In the genomic region with DNA sequence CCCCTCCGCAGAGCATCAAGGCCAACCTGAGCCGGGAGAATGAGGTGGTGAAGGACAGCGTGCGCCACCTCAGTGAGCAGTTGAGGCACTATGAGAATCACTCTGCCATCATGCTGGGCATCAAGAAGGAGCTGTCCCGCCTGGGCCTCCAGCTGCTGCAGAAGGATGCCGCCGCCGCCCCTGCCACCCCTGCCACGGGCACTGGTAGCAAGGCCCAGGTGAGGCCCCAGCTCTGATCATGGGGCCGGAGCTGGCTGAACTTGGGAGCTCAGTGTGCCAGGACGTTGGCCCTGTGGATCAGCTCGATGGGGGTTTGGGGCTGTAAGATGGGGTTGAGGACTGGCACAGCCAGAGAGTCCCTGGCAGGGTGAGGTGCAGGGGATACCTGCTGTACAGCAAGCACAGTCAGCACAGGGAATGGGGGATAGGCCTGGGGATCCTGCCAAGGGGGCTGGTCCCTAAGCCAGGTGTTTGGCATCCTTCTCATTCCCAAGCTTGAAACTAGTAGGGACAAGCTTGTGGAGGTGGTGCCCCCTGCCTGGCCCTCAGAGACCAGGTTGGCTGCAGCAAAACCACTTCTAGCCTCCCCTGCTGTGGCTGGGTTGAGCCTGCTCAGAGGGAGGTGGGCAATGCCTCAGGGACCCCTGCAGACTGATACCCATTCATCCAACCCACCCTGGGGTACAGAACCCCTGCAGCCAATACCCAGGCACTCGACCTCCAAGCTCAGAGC, we compare ENCODE assay signal across 2 cellular contexts.
A peak's percentile ranks its signal among the peaks of the same experiment; 100 is the strongest.
TF ChIP-seq lines count a peak whose summit lies in the region.

No MANE protein-coding gene starts in this region.

TF ChIP-seq in Ishikawa, 13 proteins besides CTCF, POLR2A, EP300 and RAD21:
- TF ChIP-seq TCF12 (IDR thresholded peaks at IDR 0.05; ENCODE audit: low read depth) (no peak), NFIC (IDR thresholded peaks at IDR 0.05) (0 out of 2 replicates have a peak, but pooled peaks have one; percentile 10)

TF ChIP-seq in GM12878, 131 proteins besides CTCF, POLR2A, EP300 and RAD21:
- TF ChIP-seq NR2C2 (IDR thresholded peaks at IDR 0.05; ENCODE audit: borderline replicate concordance, control insufficient read depth, insufficient read length, low read depth): no peak
- no peak for TF ChIP-seq HCFC1 (IDR thresholded peaks at IDR 0.05; ENCODE audit: low read length)
- TF ChIP-seq HDAC6 (IDR thresholded peaks at IDR 0.05; ENCODE audit: unreplicated experiment): no peak
- no peak for TF ChIP-seq YY1 (IDR thresholded peaks at IDR 0.05; ENCODE audit: low read depth, low read length)
TF ChIP-seq in GM12878: peak in this region for 0.
